8 cellular contexts compared by ENCODE assay signal in genomic region chr12:79547044-79547734, GRCh38.
DNase-seq lines count a peak whose midpoint lies in the region; ATAC-seq and TF ChIP-seq lines count a peak whose summit lies in the region.

No MANE protein-coding gene starts in this region.

- TF ChIP-seq CTCF in AG04450 (IDR thresholded peaks at IDR 0.05; ENCODE audit: low read depth, low read length) (no peak), choroid plexus epithelial cell (conservative IDR thresholded peaks at IDR 0.05; ENCODE audit: low read depth, low read length) (no peak)

- no peaks in the 10 kb centered on the region for H3K36me3 Mint-ChIP-seq in CD4-positive, alpha-beta memory T cell

- H3K4me3 Mint-ChIP-seq in CD4-positive, alpha-beta memory T cell: no peak overlapping the region

- H3K36me3 ChIP-seq in CD4-positive, alpha-beta memory T cell (ENCODE audit: insufficient read depth, low read length): no peaks in the 10 kb centered on the region

- H3K9me3 Mint-ChIP-seq in CD4-positive, alpha-beta memory T cell: no peaks in the 10 kb centered on the region

- no peak for ATAC-seq in GM19324 (IDR thresholded peaks at IDR 0.05; ENCODE audit: low FRiP score, unreplicated experiment)

- no peak overlapping the region for H3K27ac Mint-ChIP-seq in CD4-positive, alpha-beta memory T cell

- H3K27ac ChIP-seq in AG04450 (ENCODE audit: low read depth, low read length): peak overlapping the region; percentile 89
- H3K27ac ChIP-seq in CD4-positive, alpha-beta memory T cell (ENCODE audit: low read depth, low read length): no peak overlapping the region

- no peaks in the 10 kb centered on the region for H3K4me1 Mint-ChIP-seq in CD4-positive, alpha-beta memory T cell

- no peak for DNase-seq in AG04450 (ENCODE audit: low read depth, low spot score)
- peak; percentile 97 for DNase-seq in HS-27A (ENCODE audit: low read depth)
- DNase-seq in choroid plexus epithelial cell (ENCODE audit: low read depth): peak; percentile 82
- DNase-seq in lung microvascular endothelial cell (ENCODE audit: low read depth in 2 of 2): peak; percentile 80 to 82
- DNase-seq in pons (ENCODE audit: low spot score): no peak
- DNase-seq in stimulated activated CD4-positive, alpha-beta T cell treated with anti-CD3 and anti-CD28 coated beads, Interleukin-2, amount 100 ng/mL, for 24 hours: no peak
- no peak for DNase-seq in CD4-positive, alpha-beta memory T cell

- no peaks in the 10 kb centered on the region for H3K27me3 ChIP-seq in AG04450 (ENCODE audit: control insufficient read depth, insufficient read depth, low read length)
- H3K27me3 ChIP-seq in CD4-positive, alpha-beta memory T cell (ENCODE audit: insufficient read depth, low read length): no peaks in the 10 kb centered on the region

- intact Hi-C loops in CD4-positive, alpha-beta memory T cell (cut with micrococcal nuclease): loop anchor here (2.0 kb wide), 1 partner anchor 640 kb away; no protein-coding TSS in a partner anchor

- POLR2A ChIA-PET in AG04450 (lab: Yijun Ruan, JAX): interaction anchor here (0.6 to 1.9 kb wide), 4 partner anchors 17 to 144 kb away, joined by 3 to 8 read pairs (median 5); partner anchors contain the start of gene PAWR
- POLR2A ChIA-PET in CD4-positive, alpha-beta memory T cell (lab: Charles Lee; ENCODE audit: partially characterized antibody): no interaction called here

- no peaks in the 10 kb centered on the region; the same call in 1 of the 2 replicates for H3K9me3 ChIP-seq in AG04450 (ENCODE audit: control insufficient read depth, insufficient read depth, low read length)
- H3K9me3 ChIP-seq in CD4-positive, alpha-beta memory T cell (ENCODE audit: control insufficient read depth in 1 of 2, low read length in 2 of 2): no peaks in the 10 kb centered on the region

- CTCF ChIA-PET in AG04450 (lab: Charles Lee): interaction anchor here (0.6 to 2.2 kb wide), 15 partner anchors 11 to 722 kb away, joined by 3 to 19 read pairs (median 4); no protein-coding TSS in a partner anchor
- CTCF ChIA-PET in CD4-positive, alpha-beta memory T cell (lab: Charles Lee; ENCODE audit: partially characterized antibody): interaction anchor here (0.9 kb wide), 1 partner anchor 19 kb away, joined by 3 read pairs; no protein-coding TSS in a partner anchor

- H3K4me1 ChIP-seq in CD4-positive, alpha-beta memory T cell (ENCODE audit: insufficient read depth, low read length): no peaks in the 10 kb centered on the region

- peaks cover 0 to 3% of the 10 kb centered on the region in 2 donors for H3K27me3 Mint-ChIP-seq in CD4-positive, alpha-beta memory T cell

- H3K4me3 ChIP-seq in AG04450 (ENCODE audit: low read depth, low read length): no peak overlapping the region
- H3K4me3 ChIP-seq in choroid plexus epithelial cell (ENCODE audit: low read depth, low read length): no peak overlapping the region
- no peak overlapping the region for H3K4me3 ChIP-seq in CD4-positive, alpha-beta memory T cell (ENCODE audit: low read length in 2 of 2)

Comparison
In these comparisons a context has a peak if more than half of its experiments do, and no peak if none do; other contexts are left out.
1. DNase-seq: peak in HS-27A (single experiment), choroid plexus epithelial cell (single experiment) and lung microvascular endothelial cell (2 of 2); none in AG04450 (single experiment), pons (single experiment), stimulated activated CD4-positive, alpha-beta T cell treated with anti-CD3 and anti-CD28 coated beads, Interleukin-2, amount 100 ng/mL, for 24 hours (0 of 2) and CD4-positive, alpha-beta memory T cell (0 of 5).